26 cellular contexts compared by ENCODE assay signal in genomic region chr3:62149539-62149938, GRCh38.
A peak's percentile ranks its signal among the peaks of the same experiment; 100 is the strongest.
DNase-seq lines count a peak whose midpoint lies in the region; ATAC-seq and TF ChIP-seq lines count a peak whose summit lies in the region.
"Had no signal": no experiment of that assay in that cellular context is flagged by ENCODE, and none has a peak within 500 bp of the region (broad histone marks: within the 10 kb centered on the region; RNA-seq: fewer than 3 reads in every experiment).

No MANE protein-coding gene starts in this region.

- 95% methylated on average over 5 of the region's 6 CpGs; no CpG with 5 or more reads in 1 of the 2 experiments for WGBS in IMR-90 (ENCODE audit: extremely low coverage in 2 of 2, insufficient read length in 1 of 2), 2 experiments
- WGBS in gastroesophageal sphincter (ENCODE audit: low coverage in 1 of 2), 2 donors = 90 to 95% methylated on average over 6 of the region's 6 CpGs
- 90% methylated on average over 6 of the region's 6 CpGs for WGBS in right lobe of liver (ENCODE audit: insufficient coverage, low coverage, low lambda C conversion rate, missing lambda C conversion rate)

- DNase-seq in IMR-90 = no peak
- no peak for DNase-seq in adipocyte (ENCODE audit: low read depth)
- DNase-seq in NCI-H1436 (lab: John Stamatoyannopoulos, UW) = no peak
- no peak for DNase-seq in right lobe of liver
- DNase-seq in EL = no peak
- DNase-seq: activated CD4-positive, alpha-beta T cell treated with anti-CD3 and anti-CD28 coated beads for 4 hours; activated CD8-positive, alpha-beta memory T cell treated with anti-CD3 and anti-CD28 coated beads for 24 hours; activated T-cell treated with anti-CD3 and anti-CD28 coated beads for 4 hours; anterior cingulate cortex; cortex of kidney; effector memory CD4-positive, alpha-beta T cell; erythroblast; Karpas-422; lower lobe of right lung; natural killer cell; NCI-H1436 treated with DMSO at 0.1 percent for 48 hours; NCI-H748 treated with DMSO at 0.1 percent for 48 hours; small intestine; SW 1271 had no signal

- no TSS peak for BruUV-seq in IMR-90 (replicated peaks; lab: Mats Ljungman, UMichigan)

- no peaks in the 10 kb centered on the region for H4K20me1 ChIP-seq in IMR-90 (ENCODE audit: insufficient read depth, low read length)
- H4K20me1 ChIP-seq: BLaER1 treated with 17β-estradiol and CSF1 and Interleukin-3, amounts not matched to agents 10 nM and 100 nM had no signal

- no peak overlapping the region for H3K18ac ChIP-seq in IMR-90 (ENCODE audit: low read depth, low read length)

- H3K23ac ChIP-seq in IMR-90 (ENCODE audit: low read depth, low read length) = no peak overlapping the region

- H2BK120ac ChIP-seq in IMR-90 (ENCODE audit: low read depth, low read length) = peak overlapping the region; percentile 13; the same call in 1 of the 2 replicates

- H3K4me1 ChIP-seq in IMR-90 (ENCODE audit: control insufficient read depth, insufficient read depth, low read length) = no peaks in the 10 kb centered on the region
- H3K4me1 ChIP-seq in adipocyte (ENCODE audit: control insufficient read depth, insufficient read depth, low read length) = peaks cover 41% of the 10 kb centered on the region
- H3K4me1 ChIP-seq in gastroesophageal sphincter = peaks cover 0 to 23% (median 0%) of the 10 kb centered on the region in 3 donors
- peaks cover 23% of the 10 kb centered on the region for H3K4me1 ChIP-seq in skeletal muscle satellite cell (ENCODE audit: control insufficient read depth, insufficient read depth, low read length)
- H3K4me1 ChIP-seq in right lobe of liver = no peaks in the 10 kb centered on the region
- H3K4me1 ChIP-seq: HAP-1 had no signal

- H3K4me2 ChIP-seq in IMR-90 (ENCODE audit: low read depth, low read length) (no peak overlapping the region), skeletal muscle satellite cell (ENCODE audit: low read length) (peak overlapping the region; percentile 55)

- H2BK15ac ChIP-seq in IMR-90 (ENCODE audit: low read depth, low read length) = no peak overlapping the region

- no peak overlapping the region for H3K27ac ChIP-seq in IMR-90 (ENCODE audit: insufficient read depth, low read length)
- H3K27ac ChIP-seq in gastroesophageal sphincter = peak overlapping the region in 3 of 4 donors; percentile 7 to 59 (median 59)
- H3K27ac ChIP-seq in right lobe of liver = no peak overlapping the region
- H3K27ac ChIP-seq: BLaER1 treated with 17β-estradiol and CSF1 and Interleukin-3, amounts not matched to agents 10 nM and 100 nM; cardiac muscle cell; lower lobe of right lung; VCaP had no signal

- no peak overlapping the region for H4K5ac ChIP-seq in IMR-90 (ENCODE audit: low read depth, low read length)

- POLR2A ChIA-PET in IMR-90 (lab: Charles Lee; ENCODE audit: unreplicated experiment) = no interaction called here

- H3K9ac ChIP-seq in IMR-90 (ENCODE audit: low read depth, low read length) = no peak overlapping the region
- peak overlapping the region; percentile 88 for H3K9ac ChIP-seq in adipocyte (ENCODE audit: low read length)
- H3K9ac ChIP-seq in skeletal muscle satellite cell (ENCODE audit: low read depth, low read length) = peak overlapping the region; percentile 73
- H3K9ac ChIP-seq: BLaER1 treated with 17β-estradiol and CSF1 and Interleukin-3, amounts not matched to agents 10 nM and 100 nM had no signal

- CTCF ChIA-PET in IMR-90 (lab: Yijun Ruan, JAX) = no interaction called here

- H3K56ac ChIP-seq in IMR-90 (ENCODE audit: extremely low read depth, insufficient read depth, low read length) = no peak overlapping the region

- no peak overlapping the region for H2BK5ac ChIP-seq in IMR-90 (ENCODE audit: low read depth, low read length, poor library complexity, severe bottlenecking)

- no peak overlapping the region for H2AK5ac ChIP-seq in IMR-90 (ENCODE audit: low read depth, low read length)

- no peaks in the 10 kb centered on the region; the same call in 1 of the 2 replicates for H3K36me3 ChIP-seq in IMR-90 (ENCODE audit: control insufficient read depth, insufficient read depth, low read length)
- peaks cover 10% of the 10 kb centered on the region for H3K36me3 ChIP-seq in adipocyte (ENCODE audit: control insufficient read depth, insufficient read depth, low read length, severe bottlenecking)
- no peaks in the 10 kb centered on the region for H3K36me3 ChIP-seq in gastroesophageal sphincter
- H3K36me3 ChIP-seq in skeletal muscle satellite cell (ENCODE audit: insufficient read depth, low read length) = no peaks in the 10 kb centered on the region
- H3K36me3 ChIP-seq in right lobe of liver = no peaks in the 10 kb centered on the region
- H3K36me3 ChIP-seq: cardiac muscle cell, HAP-1, lower lobe of right lung had no signal

- in situ Hi-C loops in IMR-90 (cut with MboI; ENCODE audit: low sequenced_read_pairs) = no loop called here

- H3K4me3 ChIP-seq in IMR-90 (ENCODE audit: insufficient read depth, low read depth, low read length) (no peak overlapping the region), adipocyte (ENCODE audit: low read length) (peak overlapping the region; percentile 75), gastroesophageal sphincter (no peak overlapping the region), skeletal muscle satellite cell (ENCODE audit: low read length) (peak overlapping the region; percentile 51), right lobe of liver (no peak overlapping the region)
- H3K4me3 ChIP-seq: BLaER1 treated with 17β-estradiol and CSF1 and Interleukin-3, amounts not matched to agents 10 nM and 100 nM; cardiac muscle cell; HAP-1; lower lobe of right lung had no signal

- peak; percentile 24; the same call in 1 of the 2 replicates for ATAC-seq in IMR-90 (ENCODE audit: low read depth)
- ATAC-seq in gastroesophageal sphincter = no peak
- no peak for ATAC-seq in right lobe of liver
- ATAC-seq: HepG2, lower lobe of right lung, natural killer cell had no signal

- TF ChIP-seq CTCF in IMR-90 (conservative IDR thresholded peaks at IDR 0.05; ENCODE audit: low read depth, low read length) (no peak), gastroesophageal sphincter (IDR thresholded peaks at IDR 0.05) (no peak), right lobe of liver (IDR thresholded peaks at IDR 0.05) (no peak)

- peaks cover 0 to 3% of the 10 kb centered on the region in 2 experiments; a peak in 1 of 4 replicates for H3K79me1 ChIP-seq in IMR-90 (ENCODE audit: low read depth in 1 of 2, low read length in 2 of 2)

- no peak overlapping the region for H2BK20ac ChIP-seq in IMR-90 (ENCODE audit: low read depth, low read length)

- H2AK9ac ChIP-seq in IMR-90 (replicated peaks; ENCODE audit: low read depth, low read length, poor library complexity) = no peak overlapping the region

- H3K27me3 ChIP-seq in IMR-90 (ENCODE audit: control insufficient read depth, insufficient read depth, low read length) = no peaks in the 10 kb centered on the region
- no peaks in the 10 kb centered on the region for H3K27me3 ChIP-seq in adipocyte (replicated peaks; ENCODE audit: control insufficient read depth, insufficient read depth, low read length)
- no peaks in the 10 kb centered on the region for H3K27me3 ChIP-seq in gastroesophageal sphincter
- H3K27me3 ChIP-seq in skeletal muscle satellite cell (ENCODE audit: control insufficient read depth, insufficient read depth, low read length) = no peaks in the 10 kb centered on the region
- no peaks in the 10 kb centered on the region for H3K27me3 ChIP-seq in right lobe of liver
- H3K27me3 ChIP-seq: BLaER1 treated with 17β-estradiol and CSF1 and Interleukin-3, amounts not matched to agents 10 nM and 100 nM; cardiac muscle cell had no signal

- TF ChIP-seq RAD21 in IMR-90 (IDR thresholded peaks at IDR 0.05; ENCODE audit: low read length) = no peak

- no peak for TF ChIP-seq EP300 in gastroesophageal sphincter (IDR thresholded peaks at IDR 0.05)

- no peak overlapping the region for H3K4ac ChIP-seq in IMR-90 (ENCODE audit: low read depth, low read length)

- H2AFZ ChIP-seq in IMR-90 (replicated peaks; ENCODE audit: low read length, poor library complexity) = no peak overlapping the region

- H4K8ac ChIP-seq in IMR-90 (ENCODE audit: low read depth in 2 of 2, low read length in 2 of 2) = no peak overlapping the region; a peak in 1 of 4 replicates

- H3K9me3 ChIP-seq in IMR-90 (ENCODE audit: control insufficient read depth, insufficient read depth, low read length) (no peaks in the 10 kb centered on the region), adipocyte (ENCODE audit: control insufficient read depth, low read length) (no peaks in the 10 kb centered on the region), gastroesophageal sphincter (no peaks in the 10 kb centered on the region), skeletal muscle satellite cell (replicated peaks; ENCODE audit: low read length) (no peaks in the 10 kb centered on the region), right lobe of liver (no peaks in the 10 kb centered on the region)
- H3K9me3 ChIP-seq: BLaER1 treated with 17β-estradiol and CSF1 and Interleukin-3, amounts not matched to agents 10 nM and 100 nM; HAP-1; lower lobe of right lung had no signal

- intact Hi-C loops in IMR-90 (cut with micrococcal nuclease) = no loop called here
- intact Hi-C loops in right lobe of liver (cut with DNase I) = no loop called here

- no peak for TF ChIP-seq POLR2A in IMR-90 (IDR thresholded peaks at IDR 0.05; ENCODE audit: low read depth, low read length)
- no peak for TF ChIP-seq POLR2A in gastroesophageal sphincter (IDR thresholded peaks at IDR 0.05)
- no peak for TF ChIP-seq POLR2A in right lobe of liver (IDR thresholded peaks at IDR 0.05)

- no peak overlapping the region for H3K14ac ChIP-seq in IMR-90 (replicated peaks; ENCODE audit: low read depth, low read length)

- H3K9me1 ChIP-seq in IMR-90 (ENCODE audit: insufficient read depth, low read length) = no peaks in the 10 kb centered on the region; the same call in 1 of the 2 replicates

- dilution Hi-C loops in IMR-90 (cut with HindIII; ENCODE audit: low sequenced_read_pairs, unreplicated experiment) = no loop called here

- no peak overlapping the region for H4K91ac ChIP-seq in IMR-90 (ENCODE audit: insufficient read depth, low read depth, low read length)

TF ChIP-seq in IMR-90, 13 proteins besides CTCF, POLR2A, EP300 and RAD21:
- TF ChIP-seq CHD1 (IDR thresholded peaks at IDR 0.05; ENCODE audit: low read depth, low read length) (no peak), MAFK (IDR thresholded peaks at IDR 0.05; ENCODE audit: low read depth, low read length) (no peak), CEBPB (IDR thresholded peaks at IDR 0.05; ENCODE audit: low read depth, low read length) (no peak)

Comparison
In these comparisons a context has a peak if more than half of its experiments do, and no peak if none do; other contexts are left out.
1. H3K27ac ChIP-seq: peak in gastroesophageal sphincter (3 of 4); none in IMR-90 (single experiment) and right lobe of liver (0 of 3).
2. H3K4me3 ChIP-seq: peak in adipocyte (single experiment) and skeletal muscle satellite cell (single experiment); none in IMR-90 (single experiment), gastroesophageal sphincter (0 of 2) and right lobe of liver (0 of 3).